16 cellular contexts compared by ENCODE assay signal in the genomic region with DNA sequence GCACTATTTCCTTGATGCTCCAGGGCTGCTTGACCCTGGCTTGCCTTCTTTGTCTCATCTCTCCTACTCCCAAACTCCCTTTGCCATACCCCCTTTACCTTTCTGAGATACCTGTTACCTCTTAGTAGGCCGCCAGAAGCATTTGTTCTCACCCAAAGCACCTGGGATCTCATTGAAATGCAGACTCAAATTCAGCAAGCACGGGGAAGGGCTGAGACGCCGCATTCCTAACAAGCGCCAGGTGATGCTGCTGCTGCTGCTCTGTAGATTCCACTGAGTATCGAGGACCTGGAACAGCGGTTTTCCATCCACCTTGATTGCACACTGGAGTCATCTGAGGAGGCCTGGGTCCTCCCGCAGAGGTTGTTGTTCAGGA.
DNase-seq lines count a peak whose midpoint lies in the region; ATAC-seq and TF ChIP-seq lines count a peak whose summit lies in the region.
"Had no signal": no experiment of that assay in that cellular context is flagged by ENCODE, and none has a peak within 500 bp of the region (broad histone marks: within the 10 kb centered on the region; RNA-seq: fewer than 3 reads in every experiment).

No MANE protein-coding gene starts in this region.

- H3K4me1 Mint-ChIP-seq in Caco-2 (ENCODE audit: low read depth, unreplicated experiment), result peaks cover 13% of the 10 kb centered on the region
- peaks cover 37% of the 10 kb centered on the region for H3K4me1 Mint-ChIP-seq in chondrocyte (ENCODE audit: low read depth)

- H3K27me3 ChIP-seq in Caco-2 (replicated peaks; ENCODE audit: control insufficient read depth, insufficient read depth, low read length) (no peaks in the 10 kb centered on the region), OCI-LY3 (ENCODE audit: low read depth, low read length) (peaks cover 69% of the 10 kb centered on the region), mesendoderm (ENCODE audit: insufficient read depth, low read length, poor library complexity) (no peaks in the 10 kb centered on the region), osteoblast (ENCODE audit: insufficient read depth, low read length) (peaks cover 13% of the 10 kb centered on the region), heart left ventricle (peaks cover 0 to 13% (median 0%) of the 10 kb centered on the region in 9 donors)
- H3K27me3 ChIP-seq: esophagus squamous epithelium, vagina had no signal

- H3K79me2 ChIP-seq in OCI-LY3 (ENCODE audit: low read length) (no peaks in the 10 kb centered on the region), mesendoderm (ENCODE audit: control insufficient read depth, insufficient read depth, low read length) (no peaks in the 10 kb centered on the region), osteoblast (ENCODE audit: insufficient read depth, low read length) (no peaks in the 10 kb centered on the region)

- TF ChIP-seq CTCF in Caco-2 (IDR thresholded peaks at IDR 0.05; ENCODE audit: insufficient read depth in 1 of 2, low read depth in 1 of 2, low read length in 1 of 2, severe bottlenecking in 1 of 2, unreplicated experiment in 1 of 2) (no peak), OCI-LY3 (IDR thresholded peaks at IDR 0.05; ENCODE audit: low read depth, low read length) (no peak), chondrocyte (IDR thresholded peaks at IDR 0.05) (no peak), osteoblast (IDR thresholded peaks at IDR 0.05; ENCODE audit: extremely low read depth, low read depth, low read length) (no peak), heart left ventricle (IDR thresholded peaks at IDR 0.05) (no peak)

- H3K27me3 Mint-ChIP-seq in Caco-2 (ENCODE audit: insufficient read depth, unreplicated experiment), result no peaks in the 10 kb centered on the region
- peaks cover 8% of the 10 kb centered on the region for H3K27me3 Mint-ChIP-seq in chondrocyte (ENCODE audit: low read depth)

- H3K79me1 ChIP-seq in mesendoderm (ENCODE audit: low read length), result no peaks in the 10 kb centered on the region

- POLR2A ChIA-PET in Caco-2 (lab: Charles Lee), result no interaction called here

- H3K4me1 ChIP-seq in Caco-2, result no peaks in the 10 kb centered on the region
- H3K4me1 ChIP-seq in OCI-LY3 (ENCODE audit: low read length), result peaks cover 44% of the 10 kb centered on the region
- H3K4me1 ChIP-seq in mesendoderm (ENCODE audit: control insufficient read depth, low read depth, low read length), result peaks cover 7% of the 10 kb centered on the region
- H3K4me1 ChIP-seq in osteoblast (ENCODE audit: insufficient read depth, low read length), result peaks cover 21% of the 10 kb centered on the region
- peaks cover 0 to 23% (median 10%) of the 10 kb centered on the region in 12 donors for H3K4me1 ChIP-seq in heart left ventricle

- no peak overlapping the region for H2AFZ ChIP-seq in OCI-LY3 (ENCODE audit: low read depth, low read length)
- H2AFZ ChIP-seq in osteoblast (ENCODE audit: low read length), result no peak overlapping the region

- H3K36me3 ChIP-seq in Caco-2 (ENCODE audit: control insufficient read depth, insufficient read depth, low read length) (no peaks in the 10 kb centered on the region), OCI-LY3 (replicated peaks; ENCODE audit: low read depth, low read length) (no peaks in the 10 kb centered on the region), mesendoderm (ENCODE audit: control insufficient read depth, insufficient read depth, low read length) (no peaks in the 10 kb centered on the region), osteoblast (ENCODE audit: insufficient read depth, low read length) (no peaks in the 10 kb centered on the region), heart left ventricle (no peaks in the 10 kb centered on the region)
- H3K36me3 ChIP-seq: esophagus squamous epithelium, MG63, vagina had no signal

- H3K4ac ChIP-seq in mesendoderm (ENCODE audit: low read depth, low read length), result no peak overlapping the region

- no peaks in the 10 kb centered on the region for H3K9me3 Mint-ChIP-seq in Caco-2 (ENCODE audit: unreplicated experiment)
- no peaks in the 10 kb centered on the region for H3K9me3 Mint-ChIP-seq in chondrocyte (ENCODE audit: low read depth)
- H3K9me3 Mint-ChIP-seq: activated T-helper 1 cell treated with anti-CD3 and anti-CD28 coated beads, Interleukin-12 subunit alpha, Interleukin-12 subunit beta, Interleukin-2, Interleukin-4 antibody, amounts not matched to agents 30 ng/mL and 10 ng/mL and 1 ng/mL, durations not matched to agents 14 hours and 24 hours and 36 hours; CD8-positive, alpha-beta T cell; T-helper 2 cell treated with Interferon-gamma antibody and Interleukin-4, amounts not matched to agents 5 μg/mL and 100 μg/mL, for 36 hours had no signal

- no peak overlapping the region for H4K5ac ChIP-seq in mesendoderm (ENCODE audit: low read length)

- no peak overlapping the region for H2BK15ac ChIP-seq in mesendoderm (replicated peaks; ENCODE audit: low read depth)

- H3K9ac ChIP-seq in OCI-LY3 (ENCODE audit: low read length), result no peak overlapping the region
- H3K9ac ChIP-seq in mesendoderm (ENCODE audit: low read length), result no peak overlapping the region

- intact Hi-C loops in Caco-2 (cut with micrococcal nuclease; ENCODE audit: unreplicated experiment), result no loop called here
- intact Hi-C loops in heart left ventricle (cut with DNase I), result no loop called here

- H3K4me3 Mint-ChIP-seq in Caco-2 (ENCODE audit: unreplicated experiment) (no peak overlapping the region), chondrocyte (ENCODE audit: unreplicated experiment) (no peak overlapping the region)
- H3K4me3 Mint-ChIP-seq: activated T-helper 1 cell treated with anti-CD3 and anti-CD28 coated beads, Interleukin-12 subunit alpha, Interleukin-12 subunit beta, Interleukin-2, Interleukin-4 antibody, amounts not matched to agents 30 ng/mL and 10 ng/mL and 1 ng/mL, durations not matched to agents 14 hours and 24 hours and 36 hours; CD8-positive, alpha-beta T cell; T-helper 2 cell treated with Interferon-gamma antibody and Interleukin-4, amounts not matched to agents 5 μg/mL and 100 μg/mL, for 36 hours had no signal

- no peak for ATAC-seq in GM18909 (IDR thresholded peaks at IDR 0.05; ENCODE audit: poor library complexity, unreplicated experiment)
- no peak for ATAC-seq in GM21737 (IDR thresholded peaks at IDR 0.05; ENCODE audit: unreplicated experiment)
- no peak for ATAC-seq in heart left ventricle

- CTCF ChIA-PET in Caco-2 (lab: Charles Lee), result interaction anchor here (1.0 to 1.6 kb wide), 3 partner anchors 12 to 36 kb away, joined by 5 to 8 read pairs (median 6); no protein-coding TSS in a partner anchor

- H4K8ac ChIP-seq in mesendoderm (ENCODE audit: low read depth, low read length), result no peak overlapping the region

- no peak overlapping the region for H3K18ac ChIP-seq in mesendoderm (ENCODE audit: low read length)

- TF ChIP-seq POLR2A in heart left ventricle (IDR thresholded peaks at IDR 0.05), result no peak

- H3K4me2 ChIP-seq in OCI-LY3 (ENCODE audit: low read length), result peak overlapping the region; percentile 78
- H3K4me2 ChIP-seq in mesendoderm (ENCODE audit: low read length), result no peak overlapping the region
- no peak overlapping the region for H3K4me2 ChIP-seq in osteoblast (ENCODE audit: insufficient read depth, low read length)

- H3K27ac Mint-ChIP-seq in Caco-2 (ENCODE audit: unreplicated experiment) (peak overlapping the region; percentile 15), chondrocyte (ENCODE audit: unreplicated experiment) (peak overlapping the region; percentile 43)
- H3K27ac Mint-ChIP-seq: activated T-helper 1 cell treated with anti-CD3 and anti-CD28 coated beads, Interleukin-12 subunit alpha, Interleukin-12 subunit beta, Interleukin-2, Interleukin-4 antibody, amounts not matched to agents 30 ng/mL and 10 ng/mL and 1 ng/mL, durations not matched to agents 14 hours and 24 hours and 36 hours; CD8-positive, alpha-beta T cell; T-helper 2 cell treated with Interferon-gamma antibody and Interleukin-4, amounts not matched to agents 5 μg/mL and 100 μg/mL, for 36 hours had no signal

- H3K23ac ChIP-seq in mesendoderm (ENCODE audit: low read length), result no peak overlapping the region

- BruUV-seq in Caco-2 (replicated peaks; lab: Mats Ljungman, UMichigan), result no TSS peak

- no peak overlapping the region for H3K27ac ChIP-seq in OCI-LY3 (ENCODE audit: low read length)
- no peak overlapping the region for H3K27ac ChIP-seq in mesendoderm (ENCODE audit: low read depth, low read length)
- H3K27ac ChIP-seq in osteoblast (ENCODE audit: low read depth, low read length), result no peak overlapping the region
- no peak overlapping the region for H3K27ac ChIP-seq in heart left ventricle
- H3K27ac ChIP-seq: vagina had no signal

- no peak overlapping the region for H2BK120ac ChIP-seq in mesendoderm (ENCODE audit: low read depth, low read length)

- H3K4me3 ChIP-seq in Caco-2 (ENCODE audit: low read depth, low read length), result no peak overlapping the region
- peak overlapping the region; percentile 63 for H3K4me3 ChIP-seq in OCI-LY3 (ENCODE audit: low read length)
- no peak overlapping the region for H3K4me3 ChIP-seq in mesendoderm (ENCODE audit: low read length)
- H3K4me3 ChIP-seq in osteoblast (ENCODE audit: insufficient read depth, low read length), result no peak overlapping the region
- H3K4me3 ChIP-seq in heart left ventricle, result no peak overlapping the region
- H3K4me3 ChIP-seq: esophagus squamous epithelium, lung, MG63, skin epidermis, vagina had no signal

- H3K56ac ChIP-seq in mesendoderm (ENCODE audit: low read length), result no peak overlapping the region

- WGBS in mesendoderm (ENCODE audit: extremely low coverage, insufficient coverage, low lambda C conversion rate), result no CpG with 5 or more reads among the region's 8 CpGs
- 86 to 91% (median 87%) methylated on average over 6 to 8 of the region's 8 CpGs for whole genome bisulfite sequencing in heart left ventricle, 4 donors

- peaks cover 5% of the 10 kb centered on the region; the same call in 1 of the 2 replicates for H4K20me1 ChIP-seq in OCI-LY3 (ENCODE audit: insufficient read depth, low read length)
- no peaks in the 10 kb centered on the region for H4K20me1 ChIP-seq in osteoblast (ENCODE audit: insufficient read depth, low read length)

- peaks cover 5% of the 10 kb centered on the region for H3K36me3 Mint-ChIP-seq in Caco-2 (ENCODE audit: insufficient read depth, unreplicated experiment)
- no peaks in the 10 kb centered on the region for H3K36me3 Mint-ChIP-seq in chondrocyte (ENCODE audit: low read depth)
- H3K36me3 Mint-ChIP-seq: CD8-positive, alpha-beta T cell had no signal

- no peaks in the 10 kb centered on the region for H3K9me3 ChIP-seq in Caco-2
- no peaks in the 10 kb centered on the region for H3K9me3 ChIP-seq in OCI-LY3 (ENCODE audit: insufficient read depth, low read length)
- H3K9me3 ChIP-seq in osteoblast (ENCODE audit: low read depth, low read length), result no peaks in the 10 kb centered on the region
- no peaks in the 10 kb centered on the region for H3K9me3 ChIP-seq in heart left ventricle
- H3K9me3 ChIP-seq: esophagus squamous epithelium, MG63, vagina had no signal

- H2BK5ac ChIP-seq in mesendoderm (ENCODE audit: low read length), result no peak overlapping the region

- DNase-seq in Caco-2 (no peak), chondrocyte (ENCODE audit: low spot score) (peak; percentile 6), mesendoderm (peak; percentile 56), osteoblast (ENCODE audit: insufficient read length, low spot score, missing footprints) (no peak), heart left ventricle (no peak)
- DNase-seq: esophagus squamous epithelium had no signal

- no peak overlapping the region for H2AK5ac ChIP-seq in mesendoderm (ENCODE audit: low read length)

Comparison
In these comparisons a context has a peak if more than half of its experiments do, and no peak if none do; other contexts are left out.
1. DNase-seq: peak in chondrocyte (single experiment) and mesendoderm (single experiment); none in Caco-2 (0 of 2), osteoblast (single experiment) and heart left ventricle (0 of 5).